ENCODE assay signal across 18 cellular contexts in genomic region chr22:39941661-39942060, GRCh38. TPM values are rescaled to one million over a fixed set of nuclear protein-coding genes. Genes with fewer than 3 reads are reported as not detected.
DNase-seq lines count a peak whose midpoint lies in the region; ATAC-seq and TF ChIP-seq lines count a peak whose summit lies in the region.
"Had no signal": no experiment of that assay in that cellular context is flagged by ENCODE, and none has a peak within 500 bp of the region (broad histone marks: within the 10 kb centered on the region; RNA-seq: fewer than 3 reads in every experiment).

No MANE protein-coding gene starts in this region.

- POLR2A ChIA-PET in activated CD4-positive, alpha-beta T cell treated with anti-CD3 and anti-CD28 coated beads, Interleukin-2, amount 10 ng/mL, durations not matched to agents 7 days and 5 days (lab: Charles Lee), result no interaction called here
- POLR2A ChIA-PET in OCI-LY7 (lab: Charles Lee), result no interaction called here
- POLR2A ChIA-PET in naive thymus-derived CD4-positive, alpha-beta T cell (lab: Charles Lee), result interaction anchor here (1.0 to 2.5 kb wide), 7 partner anchors 9 to 406 kb away, joined by 3 to 18 read pairs (median 5); partner anchors contain the start of gene ADSL

- no peaks in the 10 kb centered on the region for H3K9me2 ChIP-seq in OCI-LY7 (ENCODE audit: insufficient read depth, low read length)
- H3K9me2 ChIP-seq in GM23248 (ENCODE audit: insufficient read depth), result no peaks in the 10 kb centered on the region

- H3K79me2 ChIP-seq in OCI-LY7 (ENCODE audit: insufficient read depth, low read depth, low read length), result no peaks in the 10 kb centered on the region
- no peaks in the 10 kb centered on the region for H3K79me2 ChIP-seq in GM23248 (ENCODE audit: insufficient read depth)
- H3K79me2 ChIP-seq: parathyroid adenoma had no signal

- H3K9ac ChIP-seq in GM23248, result no peak overlapping the region
- H3K9ac ChIP-seq: parathyroid adenoma had no signal

- no peaks in the 10 kb centered on the region for H3K9me3 Mint-ChIP-seq in activated CD4-positive, alpha-beta T cell treated with anti-CD3 and anti-CD28 coated beads, Interleukin-2, amount 10 ng/mL, durations not matched to agents 7 days and 5 days
- no peaks in the 10 kb centered on the region for H3K9me3 Mint-ChIP-seq in naive thymus-derived CD4-positive, alpha-beta T cell
- H3K9me3 Mint-ChIP-seq: type B pancreatic cell had no signal

- no peak for TF ChIP-seq CTCF in OCI-LY7 (conservative IDR thresholded peaks at IDR 0.05; ENCODE audit: low read length)

- intact Hi-C loops in OCI-LY7 (cut with micrococcal nuclease; ENCODE audit: unreplicated experiment), result loop anchor here (10.0 kb wide), 1 partner anchor 407 kb away; the partner anchor contains the start of gene RPS19BP1
- intact Hi-C loops in naive thymus-derived CD4-positive, alpha-beta T cell (cut with micrococcal nuclease), result loop anchor here (1.0 to 10.0 kb wide), 14 partner anchors 10 to 409 kb away; partner anchors contain the start of genes ADSL (in 1 of the 2) and RPS19BP1 (in 1 of the 2)

- H3K27me3 ChIP-seq in naive thymus-derived CD4-positive, alpha-beta T cell (ENCODE audit: control insufficient read depth in 2 of 2, insufficient read depth in 2 of 2, low read length in 2 of 2), result no peaks in the 10 kb centered on the region
- peaks cover 27% of the 10 kb centered on the region for H3K27me3 ChIP-seq in GM23248 (replicated peaks; ENCODE audit: insufficient read depth)

- H3K9me3 ChIP-seq in OCI-LY7 (ENCODE audit: low read length) (no peaks in the 10 kb centered on the region), GM23248 (ENCODE audit: low read depth) (no peaks in the 10 kb centered on the region)
- no peaks in the 10 kb centered on the region for H3K9me3 ChIP-seq in naive thymus-derived CD4-positive, alpha-beta T cell (ENCODE audit: control insufficient read depth in 2 of 3, low read length in 3 of 3)
- H3K9me3 ChIP-seq: SJCRH30 had no signal

- in situ Hi-C loops in GM23248 (cut with MboI), result no loop called here

- no peak overlapping the region for H3K4me3 Mint-ChIP-seq in activated CD4-positive, alpha-beta T cell treated with anti-CD3 and anti-CD28 coated beads, Interleukin-2, amount 10 ng/mL, durations not matched to agents 7 days and 5 days
- H3K4me3 Mint-ChIP-seq in naive thymus-derived CD4-positive, alpha-beta T cell, result peak overlapping the region in 4 of 10 donors; percentile 15 to 80 (median 34)
- H3K4me3 Mint-ChIP-seq: type B pancreatic cell had no signal

- H3K4me3 ChIP-seq in OCI-LY7 (ENCODE audit: low read depth, low read length, poor library complexity, severe bottlenecking) (no peak overlapping the region), GM23248 (no peak overlapping the region)
- no peak overlapping the region for H3K4me3 ChIP-seq in naive thymus-derived CD4-positive, alpha-beta T cell (ENCODE audit: low read length)
- H3K4me3 ChIP-seq: SJCRH30 had no signal

- H3K27ac ChIP-seq in OCI-LY7 (ENCODE audit: low read depth, low read length, poor library complexity, severe bottlenecking) (no peak overlapping the region), GM23248 (no peak overlapping the region)
- peak overlapping the region; percentile 79 for H3K27ac ChIP-seq in naive thymus-derived CD4-positive, alpha-beta T cell (ENCODE audit: low read depth, low read length)
- H3K27ac ChIP-seq: brain microvascular endothelial cell, parathyroid adenoma, SJCRH30 had no signal

- H3K27ac Mint-ChIP-seq in activated CD4-positive, alpha-beta T cell treated with anti-CD3 and anti-CD28 coated beads, Interleukin-2, amount 10 ng/mL, durations not matched to agents 7 days and 5 days, result peak overlapping the region; percentile 34
- peak overlapping the region in 6 of 9 donors; percentile 67 to 98 (median 94) for H3K27ac Mint-ChIP-seq in naive thymus-derived CD4-positive, alpha-beta T cell
- H3K27ac Mint-ChIP-seq: type B pancreatic cell had no signal

- H3K36me3 ChIP-seq in OCI-LY7 (ENCODE audit: insufficient read depth, low read length), result no peaks in the 10 kb centered on the region
- H3K36me3 ChIP-seq in naive thymus-derived CD4-positive, alpha-beta T cell (ENCODE audit: control insufficient read depth in 2 of 3, insufficient read depth in 3 of 3, low read length in 3 of 3), result no peaks in the 10 kb centered on the region
- no peaks in the 10 kb centered on the region for H3K36me3 ChIP-seq in GM23248 (ENCODE audit: low read depth)
- H3K36me3 ChIP-seq: brain microvascular endothelial cell, SJCRH30 had no signal

- no peaks in the 10 kb centered on the region for H3K27me3 Mint-ChIP-seq in activated CD4-positive, alpha-beta T cell treated with anti-CD3 and anti-CD28 coated beads, Interleukin-2, amount 10 ng/mL, durations not matched to agents 7 days and 5 days
- no peaks in the 10 kb centered on the region for H3K27me3 Mint-ChIP-seq in naive thymus-derived CD4-positive, alpha-beta T cell

- no peak for ATAC-seq in naive thymus-derived CD4-positive, alpha-beta T cell
- ATAC-seq in GM21367 (IDR thresholded peaks at IDR 0.05; ENCODE audit: unreplicated experiment), result no peak

- H2AFZ ChIP-seq in OCI-LY7 (ENCODE audit: low read length) (peak overlapping the region; percentile 15; the same call in 1 of the 2 replicates), GM23248 (no peak overlapping the region)
- H2AFZ ChIP-seq: parathyroid adenoma had no signal

- H4K20me1 ChIP-seq in OCI-LY7 (ENCODE audit: insufficient read depth, low read length), result no peaks in the 10 kb centered on the region
- H4K20me1 ChIP-seq in GM23248 (ENCODE audit: insufficient read depth), result no peaks in the 10 kb centered on the region

- H3F3A ChIP-seq in GM23248 (ENCODE audit: insufficient read depth), result no peaks in the 10 kb centered on the region

- CTCF ChIA-PET in activated CD4-positive, alpha-beta T cell treated with anti-CD3 and anti-CD28 coated beads, Interleukin-2, amount 10 ng/mL, durations not matched to agents 7 days and 5 days (lab: Charles Lee), result interaction anchor here (0.6 to 3.8 kb wide), 6 partner anchors 8 to 1671 kb away, joined by 3 to 15 read pairs (median 4); no protein-coding TSS in a partner anchor
- CTCF ChIA-PET in OCI-LY7 (lab: Charles Lee; ENCODE audit: unreplicated experiment), result no interaction called here
- CTCF ChIA-PET in naive thymus-derived CD4-positive, alpha-beta T cell (lab: Charles Lee), result interaction anchor here (0.7 to 2.6 kb wide), 9 partner anchors 9 to 407 kb away, joined by 3 to 23 read pairs (median 4); partner anchors contain the start of gene TMA7B

- H3K36me3 Mint-ChIP-seq in activated CD4-positive, alpha-beta T cell treated with anti-CD3 and anti-CD28 coated beads, Interleukin-2, amount 10 ng/mL, durations not matched to agents 7 days and 5 days (ENCODE audit: low read depth), result peaks cover 62% of the 10 kb centered on the region
- peaks cover 0 to 17% (median 0%) of the 10 kb centered on the region in 5 donors for H3K36me3 Mint-ChIP-seq in naive thymus-derived CD4-positive, alpha-beta T cell
- H3K36me3 Mint-ChIP-seq: type B pancreatic cell had no signal

- WGBS in GM23248 (ENCODE audit: low coverage in 1 of 2, low lambda C conversion rate in 2 of 2, missing lambda C conversion rate in 2 of 2), 2 experiments, result 89 to 90% methylated on average over 2 of the region's 2 CpGs

- DNase-seq in activated CD4-positive, alpha-beta T cell treated with anti-CD3 and anti-CD28 coated beads, Interleukin-2, amount 10 ng/mL, durations not matched to agents 7 days and 5 days, result no peak
- no peak for DNase-seq in activated CD4-positive, alpha-beta T cell treated with anti-CD3 and anti-CD28 coated beads, Interleukin-2, amount 50 U/mL, for 1 hour
- DNase-seq in NCI-H1417 treated with DMSO at 0.1 percent for 48 hours (lab: John Stamatoyannopoulos, UW) (peak; percentile 68), OCI-LY7 (ENCODE audit: low spot score) (no peak), GM23248 (no peak), NCI-H1436 (lab: John Stamatoyannopoulos, UW) (no peak)
- DNase-seq in naive thymus-derived CD4-positive, alpha-beta T cell, result no peak
- DNase-seq: activated T-cell treated with anti-CD3 and anti-CD28 coated beads, Interleukin-2, amount 50 U/mL, for 48 hours; brain microvascular endothelial cell; DMS 273 treated with DMSO at 0.1 percent for 48 hours; foreskin melanocyte; Karpas-422; midbrain; SJCRH30 had no signal

- H3K4me2 ChIP-seq in OCI-LY7 (ENCODE audit: low read length) (no peak overlapping the region), GM23248 (ENCODE audit: unreplicated experiment) (no peak overlapping the region)

- no TSS peak for BruUV-seq in OCI-LY7 (replicated peaks; lab: Mats Ljungman, UMichigan)

- H3K4me1 ChIP-seq in OCI-LY7 (ENCODE audit: insufficient read depth, low read length, poor library complexity, severe bottlenecking) (peaks cover 24% of the 10 kb centered on the region), GM23248 (ENCODE audit: insufficient read depth) (no peaks in the 10 kb centered on the region)
- H3K4me1 ChIP-seq in naive thymus-derived CD4-positive, alpha-beta T cell (ENCODE audit: control insufficient read depth in 2 of 2, insufficient read depth in 2 of 2, low read length in 2 of 2), result peaks cover 85 to 96% of the 10 kb centered on the region in 2 donors
- H3K4me1 ChIP-seq: parathyroid adenoma, SJCRH30 had no signal

- peaks cover 94% of the 10 kb centered on the region for H3K4me1 Mint-ChIP-seq in activated CD4-positive, alpha-beta T cell treated with anti-CD3 and anti-CD28 coated beads, Interleukin-2, amount 10 ng/mL, durations not matched to agents 7 days and 5 days
- H3K4me1 Mint-ChIP-seq in naive thymus-derived CD4-positive, alpha-beta T cell, result peaks cover 69 to 97% (median 92%) of the 10 kb centered on the region in 7 donors

RNA-seq across cellular contexts. Expression of gene TMA7B, which starts 18.5 kb away (rescaled TPM):
- 1 to 10 TPM; 4.7 to 5.4 TPM for total RNA-seq in activated CD4-positive, alpha-beta T cell treated with anti-CD3 and anti-CD28 coated beads, Interleukin-2, amount 10 ng/mL, durations not matched to agents 7 days and 5 days
- not detected in 2 replicates for total RNA-seq in OCI-LY7 (2014; rRNA removed; shearing (Covaris generic))
- total RNA-seq in OCI-LY7 (2022), result not detected in 2 replicates
- total RNA-seq in naive thymus-derived CD4-positive, alpha-beta T cell, result 10 to 100 TPM in 2 of 5 experiments, 1 to 10 TPM in 3; 6.4 to 12.8 (median 9.5) TPM
- polyA plus RNA-seq in naive thymus-derived CD4-positive, alpha-beta T cell, result 1 to 10 TPM; 2.6 to 3.3 TPM
- not detected in 2 replicates for total RNA-seq in GM23248 (2014; rRNA removed; shearing (Covaris generic))
- not detected in 2 replicates for polyA plus RNA-seq in GM23248 (2016; fragmentation: Nextera tagmentation; extraction: Ambion mirVana)
- polyA plus RNA-seq: keratinocyte had no signal

RNA-seq across cellular contexts. Expression of gene GRAP2, which starts 40.8 kb away (rescaled TPM):
- 100 to 1,000 TPM; 137 to 138 TPM for total RNA-seq in activated CD4-positive, alpha-beta T cell treated with anti-CD3 and anti-CD28 coated beads, Interleukin-2, amount 10 ng/mL, durations not matched to agents 7 days and 5 days
- total RNA-seq in OCI-LY7 (2014; rRNA removed; shearing (Covaris generic)), result 0.08 TPM in 1 of 2 replicates, not detected in the other
- total RNA-seq in OCI-LY7 (2022), result not detected in 2 replicates
- 100 to 1,000 TPM; 108 to 156 (median 145) TPM for total RNA-seq in naive thymus-derived CD4-positive, alpha-beta T cell
- 100 to 1,000 TPM in 1 of 2 donors, 10 to 100 TPM in 1; 55.2 to 109 TPM for polyA plus RNA-seq in naive thymus-derived CD4-positive, alpha-beta T cell
- total RNA-seq in GM23248 (2014; rRNA removed; shearing (Covaris generic)), result not detected in 2 replicates
- not detected in 2 replicates for polyA plus RNA-seq in GM23248 (2016; fragmentation: Nextera tagmentation; extraction: Ambion mirVana)
- total RNA-seq: SJCRH30 had no signal
- polyA plus RNA-seq: keratinocyte had no signal

RNA-seq across cellular contexts. Expression of gene ENTHD1, which starts 48.1 kb away (rescaled TPM):
- total RNA-seq in activated CD4-positive, alpha-beta T cell treated with anti-CD3 and anti-CD28 coated beads, Interleukin-2, amount 10 ng/mL, durations not matched to agents 7 days and 5 days, result under 1 TPM; 0.07 to 0.21 TPM
- total RNA-seq in OCI-LY7 (2014; rRNA removed; shearing (Covaris generic)), result not detected in 2 replicates
- total RNA-seq in OCI-LY7 (2022), result not detected in 2 replicates
- total RNA-seq in naive thymus-derived CD4-positive, alpha-beta T cell, result under 1 TPM in 3 of 5 experiments, not detected in 2; 0.12 to 0.60 (median 0.30) TPM
- polyA plus RNA-seq in naive thymus-derived CD4-positive, alpha-beta T cell, result under 1 TPM; 0.19 to 0.24 TPM
- total RNA-seq in GM23248 (2014; rRNA removed; shearing (Covaris generic)), result not detected in 2 replicates
- polyA plus RNA-seq in GM23248 (2016; fragmentation: Nextera tagmentation; extraction: Ambion mirVana), result not detected in 2 replicates
- total RNA-seq: SJCRH30 had no signal
- polyA plus RNA-seq: keratinocyte had no signal

RNA-seq across cellular contexts. Expression of gene FAM83F, which starts 53.1 kb away (rescaled TPM):
- under 1 TPM; 0.04 to 0.05 TPM for total RNA-seq in activated CD4-positive, alpha-beta T cell treated with anti-CD3 and anti-CD28 coated beads, Interleukin-2, amount 10 ng/mL, durations not matched to agents 7 days and 5 days
- not detected in 2 replicates for total RNA-seq in OCI-LY7 (2014; rRNA removed; shearing (Covaris generic))
- not detected in 2 replicates for total RNA-seq in OCI-LY7 (2022)
- total RNA-seq in naive thymus-derived CD4-positive, alpha-beta T cell, result 10 to 100 TPM in 1 of 5 experiments, 1 to 10 TPM in 1, under 1 TPM in 3; 0.11 to 10.6 (median 0.51) TPM
- polyA plus RNA-seq in naive thymus-derived CD4-positive, alpha-beta T cell, result under 1 TPM in 1 of 2 donors, not detected in 1; 0.20 TPM
- not detected in 2 replicates for total RNA-seq in GM23248 (2014; rRNA removed; shearing (Covaris generic))
- polyA plus RNA-seq in GM23248 (2016; fragmentation: Nextera tagmentation; extraction: Ambion mirVana), result not detected in 2 replicates
- total RNA-seq: SJCRH30 had no signal

Comparison
In these comparisons a context has a peak if more than half of its experiments do, and no peak if none do; other contexts are left out.
1. RNA of gene GRAP2, which starts 40.8 kb away (total RNA-seq): 108 to 156 TPM in naive thymus-derived CD4-positive, alpha-beta T cell and 137 to 138 TPM in activated CD4-positive, alpha-beta T cell treated with anti-CD3 and anti-CD28 coated beads, Interleukin-2, amount 10 ng/mL, durations not matched to agents 7 days and 5 days; 0.08 TPM in OCI-LY7 and not detected in GM23248; every median in the first group is over 100 times any median in the second.